23 cellular contexts compared by ENCODE assay signal in the genomic region with DNA sequence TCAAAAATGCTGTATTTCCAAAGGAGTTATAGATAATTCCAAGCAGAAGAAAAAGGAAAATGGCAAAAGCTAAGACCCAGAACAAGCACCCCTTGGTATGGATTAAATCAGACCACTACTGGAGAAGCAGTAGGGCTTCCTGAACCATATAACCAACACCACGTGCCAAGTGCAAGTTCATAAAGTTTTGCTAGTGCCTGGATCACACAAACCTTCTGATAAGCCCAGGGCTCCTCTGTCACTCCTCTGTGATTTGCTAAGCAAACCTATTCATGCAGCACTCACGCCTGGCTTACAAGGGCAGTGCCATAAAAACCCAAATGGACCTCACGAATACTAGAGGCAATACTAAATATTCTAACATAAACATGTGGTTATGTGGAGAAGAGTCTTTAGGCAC.
"Had no signal": no experiment of that assay in that cellular context is flagged by ENCODE, and none has a peak within 500 bp of the region (broad histone marks: within the 10 kb centered on the region; RNA-seq: fewer than 3 reads in every experiment).

No MANE protein-coding gene starts in this region.

- H3K4me3 ChIP-seq: MG63, SJCRH30 had no signal

- ATAC-seq: HepG2, SK-N-SH treated with all-trans-retinoic acid at 6 μM for 48 hours had no signal

- H3K27me3 ChIP-seq: MG63, SJCRH30 had no signal

- H3K4me1 ChIP-seq: SJCRH30 had no signal

- H3K36me3 ChIP-seq: MG63 had no signal

- H3K27ac ChIP-seq: SJCRH30 had no signal

- DNase-seq: IMR-90, Karpas-422, KG1, MG63, NCI-H1092, NCI-H1105 treated with DMSO at 0.1 percent for 48 hours, NCI-H1417 treated with DMSO at 0.1 percent for 48 hours, NCI-H146, NCI-H1694 treated with DMSO at 0.1 percent for 48 hours, NCI-H1930, NCI-H2081, NCI-H2171, NCI-H226, NCI-H446, NCI-H510A, NCI-H524 treated with DMSO at 0.1 percent for 48 hours, NCI-H69, NCI-H774, RPMI8226, SHP77 treated with DMSO at 0.1 percent for 48 hours, SJCRH30 had no signal

- H3K9me3 ChIP-seq: MG63, SJCRH30 had no signal
